In genomic region chr9:116319480-116319879, GRCh38 we compare ENCODE assay signal across 26 cellular contexts.
"Had no signal": no experiment of that assay in that cellular context is flagged by ENCODE, and none has a peak within 500 bp of the region (broad histone marks: within the 10 kb centered on the region; RNA-seq: fewer than 3 reads in every experiment).

No MANE protein-coding gene starts in this region.

- H3K27ac Mint-ChIP-seq: activated CD8-positive, alpha-beta T cell treated with anti-CD3 and anti-CD28 coated beads, Interleukin-2, amount 10 ng/mL, durations not matched to agents 7 days and 5 days; activated naive CD4-positive, alpha-beta T cell treated with anti-CD3 and anti-CD28 coated beads, Interleukin-2, amount 50 U/mL, for 72 hours; activated naive CD8-positive, alpha-beta T cell treated with anti-CD3 and anti-CD28 coated beads, Interleukin-2, amount 50 U/mL, for 24 hours; T-helper 17 cell; WTC11 had no signal

- H3K4me3 Mint-ChIP-seq: activated CD8-positive, alpha-beta T cell treated with anti-CD3 and anti-CD28 coated beads, Interleukin-2, amount 10 ng/mL, durations not matched to agents 7 days and 5 days; activated naive CD8-positive, alpha-beta T cell treated with anti-CD3 and anti-CD28 coated beads, Interleukin-2, amount 50 U/mL, for 24 hours; T-helper 17 cell; WTC11 had no signal

- H3K4me3 ChIP-seq: ascending aorta, body of pancreas, MG63 had no signal

- H3K27me3 ChIP-seq: ascending aorta, body of pancreas, MG63 had no signal

- ATAC-seq: activated CD8-positive, alpha-beta T cell treated with anti-CD3 and anti-CD28 coated beads, Interleukin-2, amount 10 ng/mL, durations not matched to agents 7 days and 5 days; activated naive CD4-positive, alpha-beta T cell treated with anti-CD3 and anti-CD28 coated beads, Interleukin-2, amount 50 U/mL, for 72 hours; activated naive CD8-positive, alpha-beta T cell treated with anti-CD3 and anti-CD28 coated beads, Interleukin-2, amount 50 U/mL, for 24 hours; body of pancreas; Panc1; T-helper 17 cell had no signal

- H3K36me3 Mint-ChIP-seq: activated naive CD4-positive, alpha-beta T cell treated with anti-CD3 and anti-CD28 coated beads, Interleukin-2, amount 50 U/mL, for 72 hours; WTC11 had no signal

- H3K9me3 ChIP-seq: ascending aorta, body of pancreas, MG63 had no signal

- H3K27ac ChIP-seq: ascending aorta, body of pancreas had no signal

- H3K4me1 ChIP-seq: ascending aorta had no signal

- H3K9me3 Mint-ChIP-seq: activated naive CD8-positive, alpha-beta T cell treated with anti-CD3 and anti-CD28 coated beads, Interleukin-2, amount 50 U/mL, for 24 hours; WTC11 had no signal

- DNase-seq: activated CD4-positive, alpha-beta T cell treated with anti-CD3 and anti-CD28 coated beads for 48 hours; activated CD4-positive, alpha-beta T cell treated with anti-CD3 and anti-CD28 coated beads, Interleukin-2, amount 50 U/mL, for 4 hours; activated CD4-positive, CD25-positive, alpha-beta regulatory T cell treated with anti-CD3 and anti-CD28 coated beads, Interleukin-2, amount 50 U/mL, for 72 hours; activated CD8-positive, alpha-beta memory T cell treated with anti-CD3 and anti-CD28 coated beads, Interleukin-2, amount 50 U/mL, for 48 hours; activated CD8-positive, alpha-beta T cell treated with anti-CD3 and anti-CD28 coated beads, Interleukin-2, amount 10 ng/mL, durations not matched to agents 7 days and 5 days; activated naive CD4-positive, alpha-beta T cell treated with Interleukin-2 at 50 U/mL for 16 hours; activated naive CD8-positive, alpha-beta T cell treated with anti-CD3 and anti-CD28 coated beads, Interleukin-2, amount 50 U/mL, for 24 hours; activated T-cell treated with anti-CD3 and anti-CD28 coated beads, Interleukin-2, amount 50 U/mL, for 1 hour; amniotic stem cell; body of pancreas; MG63; NCI-H1092 treated with DMSO at 0.1 percent for 48 hours; NCI-H1417 treated with DMSO at 0.1 percent for 48 hours; NCI-H1694; NCI-H2029; NCI-H2107; NCI-H510A treated with DMSO at 0.1 percent for 48 hours; NK-92 treated with Interleukin-12 subunit alpha and Interleukin-12 subunit beta, amount 100 ng/mL, for 24 hours; RPMI8226; SHP77; T-helper 17 cell; T-helper 9 cell had no signal

- H3K4me1 Mint-ChIP-seq: activated naive CD8-positive, alpha-beta T cell treated with anti-CD3 and anti-CD28 coated beads, Interleukin-2, amount 50 U/mL, for 24 hours; T-helper 17 cell had no signal

- H3K36me3 ChIP-seq: ascending aorta, MG63 had no signal
